ENCODE assay signal across 8 cellular contexts in the genomic region with DNA sequence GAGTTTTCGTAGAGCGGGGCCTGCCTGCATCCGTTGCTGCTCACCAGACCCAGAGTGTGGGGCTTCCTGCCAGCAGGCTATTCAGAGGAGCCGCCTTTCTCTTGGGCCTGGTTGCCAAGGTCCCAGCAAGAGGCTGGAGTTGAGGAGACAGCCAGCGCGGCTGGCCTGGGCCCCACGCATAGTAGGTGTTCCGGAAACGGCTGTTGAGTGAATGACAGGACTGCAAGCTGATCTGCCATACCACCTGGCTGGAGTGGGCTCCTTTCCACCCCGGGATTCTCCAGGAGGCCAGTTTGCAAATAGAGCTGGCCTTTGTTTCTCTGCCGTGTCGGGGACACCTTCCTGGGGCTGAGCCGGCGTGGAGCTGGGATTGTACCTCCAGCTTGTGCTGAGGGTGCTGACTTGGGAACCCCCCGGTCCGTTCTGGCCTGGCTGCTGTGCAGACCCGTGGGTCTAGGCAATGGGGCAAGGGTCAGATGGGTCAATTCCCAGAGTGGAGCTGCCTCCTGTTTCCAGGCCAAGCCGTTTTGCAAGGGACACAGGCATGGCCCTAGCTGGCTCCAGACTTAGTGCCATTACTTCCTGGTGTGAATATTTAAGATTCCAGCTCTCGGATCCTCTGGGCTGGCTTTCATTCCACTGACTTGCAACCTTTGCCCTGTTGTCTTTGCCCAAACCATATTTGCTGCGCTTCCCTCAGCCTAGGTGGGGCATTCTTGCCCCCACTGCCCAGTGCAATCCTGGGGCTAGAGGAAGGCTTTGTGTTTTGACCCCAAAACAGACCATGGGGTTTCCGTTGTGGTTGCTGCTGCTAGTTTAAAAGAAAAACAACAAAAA.
A peak's percentile ranks its signal among the peaks of the same experiment; 100 is the strongest.
DNase-seq lines count a peak whose midpoint lies in the region; ATAC-seq and TF ChIP-seq lines count a peak whose summit lies in the region.

No MANE protein-coding gene starts in this region.

- peak; percentile 41 for ATAC-seq in HG03025 (IDR thresholded peaks at IDR 0.05; ENCODE audit: low FRiP score, unreplicated experiment)
- ATAC-seq in naive B cell (ENCODE audit: low read depth in 2 of 2): peak; percentile 60 to 61

- peaks cover 30% of the 10 kb centered on the region for H3K36me3 Mint-ChIP-seq in Calu3 (ENCODE audit: insufficient read depth, unreplicated experiment)
- H3K36me3 Mint-ChIP-seq in dendritic cell treated with granulocyte-macrophage colony-stimulating factor and Interleukin-4, amounts not matched to agents 40 ng/mL and 50 ng/mL, for 4 days (ENCODE audit: low read depth): peaks cover 49% of the 10 kb centered on the region
- H3K36me3 Mint-ChIP-seq in naive B cell: no peaks in the 10 kb centered on the region
- H3K36me3 Mint-ChIP-seq in activated naive CD4-positive, alpha-beta T cell treated with anti-CD3 and anti-CD28 coated beads for 36 hours (ENCODE audit: low read depth): no peaks in the 10 kb centered on the region

- H3K4me3 Mint-ChIP-seq in Calu3 (ENCODE audit: low read depth, unreplicated experiment) (peak overlapping the region; percentile 8), naive B cell (peak overlapping the region; percentile 36 to 87 (median 77))
- no peak overlapping the region for H3K4me3 Mint-ChIP-seq in dendritic cell treated with granulocyte-macrophage colony-stimulating factor and Interleukin-4, amounts not matched to agents 40 ng/mL and 50 ng/mL, for 4 days
- H3K4me3 Mint-ChIP-seq in activated naive CD4-positive, alpha-beta T cell treated with anti-CD3 and anti-CD28 coated beads for 36 hours: no peak overlapping the region

- intact Hi-C loops in Calu3 (cut with micrococcal nuclease; ENCODE audit: unreplicated experiment): no loop called here
- intact Hi-C loops in dendritic cell treated with granulocyte-macrophage colony-stimulating factor and Interleukin-4, amounts not matched to agents 40 ng/mL and 50 ng/mL, for 4 days (cut with micrococcal nuclease): no loop called here
- intact Hi-C loops in activated naive CD4-positive, alpha-beta T cell treated with anti-CD3 and anti-CD28 coated beads for 36 hours (cut with micrococcal nuclease): no loop called here

- CTCF ChIA-PET in Calu3 (lab: Charles Lee): interaction anchor here (0.7 to 1.3 kb wide), 4 partner anchors 10 to 112 kb away, joined by 3 to 6 read pairs (median 4); no protein-coding TSS in a partner anchor
- CTCF ChIA-PET in activated naive CD4-positive, alpha-beta T cell treated with anti-CD3 and anti-CD28 coated beads for 36 hours (lab: Charles Lee): no interaction called here

- DNase-seq in Calu3 (peak; percentile 51), naive B cell (no peak), GDM1 (lab: John Stamatoyannopoulos, UW) (no peak), dedifferentiated amniotic fluid mesenchymal stem cell (ENCODE audit: extremely low spot score) (no peak), NK-92 (lab: John Stamatoyannopoulos, UW; ENCODE audit: unreplicated experiment) (no peak)
- no peak for DNase-seq in activated naive CD4-positive, alpha-beta T cell treated with anti-CD3 and anti-CD28 coated beads for 36 hours

- H3K4me1 Mint-ChIP-seq in Calu3 (ENCODE audit: low read depth, unreplicated experiment) (peaks cover 63% of the 10 kb centered on the region), naive B cell (peaks cover 31 to 60% (median 48%) of the 10 kb centered on the region in 3 donors)
- peaks cover 84% of the 10 kb centered on the region for H3K4me1 Mint-ChIP-seq in dendritic cell treated with granulocyte-macrophage colony-stimulating factor and Interleukin-4, amounts not matched to agents 40 ng/mL and 50 ng/mL, for 4 days (ENCODE audit: low read depth)
- no peaks in the 10 kb centered on the region for H3K4me1 Mint-ChIP-seq in activated naive CD4-positive, alpha-beta T cell treated with anti-CD3 and anti-CD28 coated beads for 36 hours (ENCODE audit: low read depth)

- TF ChIP-seq CTCF in Calu3 (IDR thresholded peaks at IDR 0.05; ENCODE audit: unreplicated experiment): no peak

- BruUV-seq in Calu3 (replicated peaks; lab: Mats Ljungman, UMichigan): no TSS peak

- H3K27me3 Mint-ChIP-seq in Calu3 (ENCODE audit: unreplicated experiment) (no peaks in the 10 kb centered on the region), naive B cell (no peaks in the 10 kb centered on the region)
- no peaks in the 10 kb centered on the region for H3K27me3 Mint-ChIP-seq in dendritic cell treated with granulocyte-macrophage colony-stimulating factor and Interleukin-4, amounts not matched to agents 40 ng/mL and 50 ng/mL, for 4 days
- H3K27me3 Mint-ChIP-seq in activated naive CD4-positive, alpha-beta T cell treated with anti-CD3 and anti-CD28 coated beads for 36 hours (ENCODE audit: low read depth): no peaks in the 10 kb centered on the region

- H3K27ac Mint-ChIP-seq in Calu3 (ENCODE audit: unreplicated experiment) (peak overlapping the region; percentile 16), naive B cell (peak overlapping the region; percentile 76 to 98 (median 96))
- peak overlapping the region; percentile 51 for H3K27ac Mint-ChIP-seq in dendritic cell treated with granulocyte-macrophage colony-stimulating factor and Interleukin-4, amounts not matched to agents 40 ng/mL and 50 ng/mL, for 4 days
- no peak overlapping the region for H3K27ac Mint-ChIP-seq in activated naive CD4-positive, alpha-beta T cell treated with anti-CD3 and anti-CD28 coated beads for 36 hours

- H3K9me3 Mint-ChIP-seq in Calu3 (ENCODE audit: low read depth, unreplicated experiment) (no peaks in the 10 kb centered on the region), naive B cell (no peaks in the 10 kb centered on the region)
- no peaks in the 10 kb centered on the region for H3K9me3 Mint-ChIP-seq in dendritic cell treated with granulocyte-macrophage colony-stimulating factor and Interleukin-4, amounts not matched to agents 40 ng/mL and 50 ng/mL, for 4 days
- no peaks in the 10 kb centered on the region for H3K9me3 Mint-ChIP-seq in activated naive CD4-positive, alpha-beta T cell treated with anti-CD3 and anti-CD28 coated beads for 36 hours

Comparison
In these comparisons a context has a peak if more than half of its experiments do, and no peak if none do; other contexts are left out.
1. H3K4me3 Mint-ChIP-seq: peak in Calu3 (single experiment) and naive B cell (8 of 8); none in dendritic cell treated with granulocyte-macrophage colony-stimulating factor and Interleukin-4, amounts not matched to agents 40 ng/mL and 50 ng/mL, for 4 days (single experiment) and activated naive CD4-positive, alpha-beta T cell treated with anti-CD3 and anti-CD28 coated beads for 36 hours (single experiment).